Comparison of ENCODE assay signal across 19 cellular contexts in the genomic region with DNA sequence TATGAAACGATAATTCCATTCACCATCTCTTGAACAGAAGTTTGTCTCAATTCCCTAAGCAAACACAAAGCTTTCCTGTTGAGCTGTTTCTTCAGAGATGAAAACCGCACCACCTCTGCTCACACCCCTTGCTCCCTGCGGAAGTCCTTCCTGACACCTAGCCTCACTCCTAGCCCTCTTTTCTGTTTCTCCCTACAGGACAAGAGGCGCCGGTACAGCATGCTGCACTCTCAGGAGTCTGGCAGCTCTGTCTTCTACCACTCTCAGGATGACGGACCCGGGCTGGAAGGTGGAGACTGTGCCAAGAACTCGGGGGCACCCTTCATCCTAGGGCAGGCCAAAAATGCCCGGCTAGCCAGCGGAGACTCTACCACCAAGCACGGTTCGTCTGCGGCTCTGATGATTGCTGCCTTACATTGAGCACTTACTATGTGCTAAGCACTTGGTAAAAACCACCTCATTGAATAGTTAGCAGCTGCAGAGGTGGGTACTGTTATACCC. TPM values are rescaled to one million over a fixed set of nuclear protein-coding genes. Genes with fewer than 3 reads are reported as not detected.
DNase-seq lines count a peak whose midpoint lies in the region; FAIRE-seq and TF ChIP-seq lines count a peak whose summit lies in the region.
"Had no signal": no experiment of that assay in that cellular context is flagged by ENCODE, and none has a peak within 500 bp of the region (broad histone marks: within the 10 kb centered on the region; RNA-seq: fewer than 3 reads in every experiment).

No MANE protein-coding gene starts in this region.

- FAIRE-seq in GM12892 (lab: Jason Lieb, UNC): no peak
- FAIRE-seq: GM18507 had no signal

- DNase-seq in HT1080 (ENCODE audit: low read depth): peak; percentile 18
- DNase-seq in endodermal cell: no peak
- DNase-seq in posterior vena cava (ENCODE audit: low spot score): peak; percentile 70
- DNase-seq in GM12892 (ENCODE audit: insufficient read length): no peak
- no peak for DNase-seq in H4 (ENCODE audit: low spot score)
- no peak for DNase-seq in SJCRH30
- DNase-seq: 8988T; AML-193; Caco-2; CD8-positive, alpha-beta memory T cell; DND-41; GDM1; GM23248; HCEC 1CT; KBM-7 had no signal

- WGBS in endodermal cell (ENCODE audit: insufficient coverage in 1 of 2, insufficient read length in 1 of 2), 2 experiments: 90 to 96% methylated on average over 13 of the region's 13 CpGs

- H3K27me3 ChIP-seq in endodermal cell (ENCODE audit: control insufficient read depth, insufficient read depth, low read length, poor library complexity, severe bottlenecking) (peaks cover 16% of the 10 kb centered on the region), SJCRH30 (no peaks in the 10 kb centered on the region; the same call in none of the 2 replicates)
- H3K27me3 ChIP-seq: BLaER1 had no signal

- H3K9ac ChIP-seq in endodermal cell (ENCODE audit: extremely low read depth, low read length, poor library complexity, severe bottlenecking): no peak overlapping the region
- H3K9ac ChIP-seq: BLaER1, GM23248 had no signal

- no peaks in the 10 kb centered on the region for H3K36me3 Mint-ChIP-seq in endodermal cell (ENCODE audit: low read depth)
- H3K36me3 Mint-ChIP-seq: CD8-positive, alpha-beta memory T cell had no signal

- intact Hi-C loops in posterior vena cava (cut with DNase I): no loop called here

- H3K4me1 ChIP-seq in endodermal cell (ENCODE audit: control insufficient read depth, insufficient read depth, low read length) (no peaks in the 10 kb centered on the region), SJCRH30 (no peaks in the 10 kb centered on the region)
- H3K4me1 ChIP-seq: Caco-2 had no signal

- H3K9me3 ChIP-seq in endodermal cell (ENCODE audit: control insufficient read depth, low read length) (no peaks in the 10 kb centered on the region), SJCRH30 (replicated peaks) (no peaks in the 10 kb centered on the region)
- H3K9me3 ChIP-seq: BLaER1, Caco-2 had no signal

- no peaks in the 10 kb centered on the region for H3K4me1 Mint-ChIP-seq in endodermal cell
- H3K4me1 Mint-ChIP-seq: CD8-positive, alpha-beta memory T cell had no signal

- no peak for TF ChIP-seq POLR2A in GM12892 (IDR thresholded peaks at IDR 0.05; ENCODE audit: low read depth, low read length)

- H3K36me3 ChIP-seq in endodermal cell (ENCODE audit: control insufficient read depth, insufficient read depth, low read length): no peaks in the 10 kb centered on the region
- no peaks in the 10 kb centered on the region for H3K36me3 ChIP-seq in SJCRH30
- H3K36me3 ChIP-seq: BLaER1 had no signal

- H3K27ac Mint-ChIP-seq in endodermal cell: no peak overlapping the region
- H3K27ac Mint-ChIP-seq: CD8-positive, alpha-beta memory T cell had no signal

- H3K27me3 Mint-ChIP-seq in endodermal cell (ENCODE audit: insufficient read depth): peaks cover 46% of the 10 kb centered on the region

- H3K27ac ChIP-seq in endodermal cell (ENCODE audit: low read depth, low read length) (no peak overlapping the region), SJCRH30 (no peak overlapping the region)
- H3K27ac ChIP-seq: BLaER1, GM23248, HL-60 had no signal

- no peak overlapping the region for H3K4me3 Mint-ChIP-seq in endodermal cell
- H3K4me3 Mint-ChIP-seq: CD8-positive, alpha-beta memory T cell had no signal

- TF ChIP-seq CTCF in GM12873 (IDR thresholded peaks at IDR 0.05; ENCODE audit: insufficient read depth, low read depth, low read length, missing control alignments) (peak; percentile 7), endodermal cell (conservative IDR thresholded peaks at IDR 0.05) (peak; percentile 53)

- no peaks in the 10 kb centered on the region for H3K9me3 Mint-ChIP-seq in endodermal cell
- H3K9me3 Mint-ChIP-seq: CD8-positive, alpha-beta memory T cell had no signal

- H3K4me3 ChIP-seq in endodermal cell (ENCODE audit: low read length) (no peak overlapping the region), SJCRH30 (no peak overlapping the region)
- H3K4me3 ChIP-seq: BLaER1, GM23248 had no signal

RNA-seq across cellular contexts. Expression of a gene that starts 45.5 kb away (rescaled TPM):
- not detected in 2 replicates for total RNA-seq in HT1080 (2014; rRNA removed; shearing (Covaris generic))
- not detected in 2 replicates for polyA plus RNA-seq in HT1080 (2015; cell fraction: cytosol; rRNA removed)
- polyA plus RNA-seq in HT1080 (2015; cell fraction: nucleus; rRNA removed): not detected in 2 replicates
- total RNA-seq in endodermal cell: under 1 TPM in 1 of 2 donors, not detected in 1; 0.44 TPM
- 0.46 TPM for polyA plus RNA-seq in endodermal cell (2013, experiment 1 of 2)
- 0.33 TPM for polyA plus RNA-seq in endodermal cell (2013, experiment 2 of 2)
- not detected for total RNA-seq in posterior vena cava
- polyA plus RNA-seq in GM12892 (2012; ENCODE audit: missing spikeins): not detected
- not detected in 2 replicates for total RNA-seq in H4 (2014; rRNA removed; shearing (Covaris generic))
- not detected in 2 replicates for total RNA-seq in SJCRH30 (2014; rRNA removed; shearing (Covaris generic))
- total RNA-seq: Caco-2; CD8-positive, alpha-beta memory T cell; GM23248 had no signal
- polyA plus RNA-seq: CD8-positive, alpha-beta memory T cell; GM23248 had no signal

Comparison
In these comparisons a context has a peak if more than half of its experiments do, and no peak if none do; other contexts are left out.
1. DNase-seq: peak in HT1080 (single experiment) and posterior vena cava (single experiment); none in endodermal cell (single experiment), GM12892 (single experiment), H4 (single experiment) and SJCRH30 (0 of 2).